ENCODE assay signal across 8 cellular contexts in genomic region chr3:141410861-141411771, GRCh38. TPM values are rescaled to one million over a fixed set of nuclear protein-coding genes. Genes with fewer than 3 reads are reported as not detected.
DNase-seq lines count a peak whose midpoint lies in the region; ATAC-seq and TF ChIP-seq lines count a peak whose summit lies in the region.

No MANE protein-coding gene starts in this region.

- H3K9me3 ChIP-seq in SJSA1 (replicated peaks): no peaks in the 10 kb centered on the region
- H3K9me3 ChIP-seq in mucosa of descending colon: no peaks in the 10 kb centered on the region

- H3K36me3 ChIP-seq in SJSA1: peaks cover 54% of the 10 kb centered on the region
- H3K36me3 ChIP-seq in mucosa of descending colon (ENCODE audit: low read depth): no peaks in the 10 kb centered on the region
- H3K36me3 ChIP-seq in urinary bladder (ENCODE audit: insufficient read depth): peaks cover 3% of the 10 kb centered on the region

- intact Hi-C loops in mucosa of descending colon (cut with DNase I, micrococcal nuclease): no loop called here

- H3K27ac ChIP-seq in SJSA1: peak overlapping the region; percentile 57
- H3K27ac ChIP-seq in urinary bladder (ENCODE audit: low read depth): peak overlapping the region; percentile 89

- TF ChIP-seq CTCF in choroid plexus epithelial cell (conservative IDR thresholded peaks at IDR 0.05; ENCODE audit: low read depth, low read length) (no peak), mucosa of descending colon (IDR thresholded peaks at IDR 0.05) (no peak)

- peak; percentile 40 for ATAC-seq in mucosa of descending colon

- H3K27me3 ChIP-seq in SJSA1 (replicated peaks): no peaks in the 10 kb centered on the region

- 23% methylated on average over 9 of the region's 9 CpGs for WGBS in urinary bladder

- H3K4me1 ChIP-seq in SJSA1 (replicated peaks): peaks cover 57% of the 10 kb centered on the region
- H3K4me1 ChIP-seq in mucosa of descending colon (ENCODE audit: low read depth): peaks cover 38% of the 10 kb centered on the region
- H3K4me1 ChIP-seq in urinary bladder (ENCODE audit: insufficient read depth): peaks cover 2% of the 10 kb centered on the region

- DNase-seq in NCI-H82 (lab: John Stamatoyannopoulos, UW) (peak; percentile 16), NCI-H82 treated with DMSO at 0.1 percent for 48 hours (lab: John Stamatoyannopoulos, UW; ENCODE audit: unreplicated experiment) (no peak), SJSA1 (ENCODE audit: low read depth in 1 of 2, low spot score in 2 of 2) (peak in 1 of 2 experiments; percentile 46), choroid plexus epithelial cell (ENCODE audit: low read depth) (peak; percentile 73), mucosa of descending colon (peak in 1 of 3 donors; percentile 46), GM19238 (ENCODE audit: insufficient read length, low spot score) (no peak), GM03348 (ENCODE audit: low spot score) (no peak)

- H3K4me3 ChIP-seq in SJSA1 (no peak overlapping the region), choroid plexus epithelial cell (ENCODE audit: low read depth, low read length) (no peak overlapping the region), mucosa of descending colon (no peak overlapping the region), urinary bladder (ENCODE audit: low read depth, low read length) (no peak overlapping the region)

RNA-seq across cellular contexts. Expression of gene ZBTB38, which starts 42.8 kb away (rescaled TPM):
- 52.1 and 75.7 TPM in 2 replicates for total RNA-seq in SJSA1 (2014; rRNA removed; shearing (Covaris generic))
- total RNA-seq in mucosa of descending colon (100 to 1,000 TPM in 2 of 3 donors, 10 to 100 TPM in 1; 96.0 to 153 (median 144) TPM), urinary bladder (124 TPM)
- 42.4 TPM for polyA plus RNA-seq in urinary bladder

Comparison
In these comparisons a context has a peak if more than half of its experiments do, and no peak if none do; other contexts are left out.
1. DNase-seq: peak in NCI-H82 (single experiment) and choroid plexus epithelial cell (single experiment); none in NCI-H82 treated with DMSO at 0.1 percent for 48 hours (single experiment), GM19238 (single experiment) and GM03348 (single experiment).